Comparison of ENCODE assay signal across 8 cellular contexts in genomic region chr2:127810637-127811396, GRCh38. TPM values are rescaled to one million over a fixed set of nuclear protein-coding genes. Genes with fewer than 3 reads are reported as not detected.
DNase-seq lines count a peak whose midpoint lies in the region; ATAC-seq and TF ChIP-seq lines count a peak whose summit lies in the region.

TSS of gene WDR33 (minus strand) at chr2:127811171. CDS start at chr2:127770981, 40,190 bp downstream.

- no peaks in the 10 kb centered on the region for H3K9me3 ChIP-seq in NT2/D1 (ENCODE audit: insufficient read depth, low read length)

- in situ Hi-C loops in endometrial microvascular endothelial cells (cut with HindIII; ENCODE audit: inconsistent ontology term, low pct_unique_long_range_greater_than_20kb, low sequenced_read_pairs), result no loop called here

- TF ChIP-seq CTCF in Calu3 (IDR thresholded peaks at IDR 0.05; ENCODE audit: unreplicated experiment) (no peak), mesothelial cell of epicardium (IDR thresholded peaks at IDR 0.05; ENCODE audit: unreplicated experiment) (no peak)

- BruUV-seq in Calu3 (replicated peaks; lab: Mats Ljungman, UMichigan), result no TSS peak

- H3K27me3 Mint-ChIP-seq in Calu3 (ENCODE audit: unreplicated experiment) (no peaks in the 10 kb centered on the region), mesothelial cell of epicardium (ENCODE audit: low read depth) (no peaks in the 10 kb centered on the region)
- peaks cover 3% of the 10 kb centered on the region for H3K27me3 Mint-ChIP-seq in activated CD8-positive, alpha-beta memory T cell treated with anti-CD3 and anti-CD28 coated beads, Interleukin-2, amount 10 ng/mL, durations not matched to agents 7 days and 5 days

- peaks cover 38% of the 10 kb centered on the region for H3K36me3 Mint-ChIP-seq in Calu3 (ENCODE audit: insufficient read depth, unreplicated experiment)
- H3K36me3 Mint-ChIP-seq in activated CD8-positive, alpha-beta memory T cell treated with anti-CD3 and anti-CD28 coated beads, Interleukin-2, amount 10 ng/mL, durations not matched to agents 7 days and 5 days, result peaks cover 16% of the 10 kb centered on the region
- H3K36me3 Mint-ChIP-seq in mesothelial cell of epicardium, result peaks cover 4% of the 10 kb centered on the region

- peak; percentile 96 for ATAC-seq in GM21381 (IDR thresholded peaks at IDR 0.05; ENCODE audit: unreplicated experiment)
- peak; percentile 99 for ATAC-seq in activated CD8-positive, alpha-beta memory T cell treated with anti-CD3 and anti-CD28 coated beads, Interleukin-2, amount 10 ng/mL, durations not matched to agents 7 days and 5 days

- no peaks in the 10 kb centered on the region for H3K36me3 ChIP-seq in NT2/D1 (ENCODE audit: insufficient read depth, insufficient read length, low read length)

- intact Hi-C loops in Calu3 (cut with micrococcal nuclease; ENCODE audit: unreplicated experiment), result no loop called here

- no peaks in the 10 kb centered on the region for H3K9me3 Mint-ChIP-seq in Calu3 (ENCODE audit: low read depth, unreplicated experiment)
- no peaks in the 10 kb centered on the region for H3K9me3 Mint-ChIP-seq in activated CD8-positive, alpha-beta memory T cell treated with anti-CD3 and anti-CD28 coated beads, Interleukin-2, amount 10 ng/mL, durations not matched to agents 7 days and 5 days (ENCODE audit: low read depth)
- no peaks in the 10 kb centered on the region for H3K9me3 Mint-ChIP-seq in mesothelial cell of epicardium

- CTCF ChIA-PET in Calu3 (lab: Charles Lee), result interaction anchor here (0.5 to 1.0 kb wide), 2 partner anchors 36 to 220 kb away, joined by 4 read pairs; no protein-coding TSS in a partner anchor
- CTCF ChIA-PET in activated CD8-positive, alpha-beta memory T cell treated with anti-CD3 and anti-CD28 coated beads, Interleukin-2, amount 10 ng/mL, durations not matched to agents 7 days and 5 days (lab: Charles Lee), result interaction anchor here (0.9 to 1.4 kb wide), 2 partner anchors 19 to 34 kb away, joined by 4 to 5 read pairs; no protein-coding TSS in a partner anchor

- DNase-seq in Calu3 (peak; percentile 92), HUDEP-2 (lab: John Stamatoyannopoulos, UW; ENCODE audit: unreplicated experiment in 76 of 76) (peak in 75 of 76 experiments; percentile 22 to 93 (median 84)), NT2/D1 (ENCODE audit: low read depth, low spot score) (peak; percentile 94), mesothelial cell of epicardium (ENCODE audit: low spot score in 2 of 2, unreplicated experiment in 2 of 2) (peak; percentile 74 to 91)
- DNase-seq in activated CD8-positive, alpha-beta memory T cell treated with anti-CD3 and anti-CD28 coated beads, Interleukin-2, amount 10 ng/mL, durations not matched to agents 7 days and 5 days, result peak; percentile 97
- DNase-seq in stimulated activated CD8-positive, alpha-beta memory T cell treated with anti-CD3 and anti-CD28 coated beads, Interleukin-2, amount 100 ng/mL, for 1 hour (ENCODE audit: low read depth in 2 of 2), result peak; percentile 91

- H3K4me3 ChIP-seq in NT2/D1 (ENCODE audit: insufficient read length, low read depth), result peak within 1 kb of the TSS; percentile 93

- peaks cover 22% of the 10 kb centered on the region for H3K4me1 Mint-ChIP-seq in Calu3 (ENCODE audit: low read depth, unreplicated experiment)
- H3K4me1 Mint-ChIP-seq in activated CD8-positive, alpha-beta memory T cell treated with anti-CD3 and anti-CD28 coated beads, Interleukin-2, amount 10 ng/mL, durations not matched to agents 7 days and 5 days, result peaks cover 38% of the 10 kb centered on the region
- H3K4me1 Mint-ChIP-seq in mesothelial cell of epicardium, result peaks cover 34% of the 10 kb centered on the region

- H3K4me3 Mint-ChIP-seq in Calu3 (ENCODE audit: low read depth, unreplicated experiment) (peak within 1 kb of the TSS; percentile 99), mesothelial cell of epicardium (peak within 1 kb of the TSS; percentile 85)
- H3K4me3 Mint-ChIP-seq in activated CD8-positive, alpha-beta memory T cell treated with anti-CD3 and anti-CD28 coated beads, Interleukin-2, amount 10 ng/mL, durations not matched to agents 7 days and 5 days, result peak within 1 kb of the TSS; percentile 87

- H3K27me3 ChIP-seq in NT2/D1 (ENCODE audit: insufficient read depth, insufficient read length), result no peaks in the 10 kb centered on the region

- H3K27ac Mint-ChIP-seq in Calu3 (ENCODE audit: unreplicated experiment) (peak within 1 kb of the TSS; percentile 99), mesothelial cell of epicardium (peak within 1 kb of the TSS; percentile 99)
- peak within 1 kb of the TSS; percentile 97 for H3K27ac Mint-ChIP-seq in activated CD8-positive, alpha-beta memory T cell treated with anti-CD3 and anti-CD28 coated beads, Interleukin-2, amount 10 ng/mL, durations not matched to agents 7 days and 5 days

- H3K4me1 ChIP-seq in NT2/D1 (ENCODE audit: insufficient read depth, insufficient read length), result no peaks in the 10 kb centered on the region

- peak within 1 kb of the TSS; percentile 92 for H3K9ac ChIP-seq in NT2/D1 (ENCODE audit: insufficient read length, low read depth)

RNA-seq across cellular contexts. Expression of gene WDR33, which starts in this region (rescaled TPM):
- total RNA-seq in Calu3 (2022), result 61.1 and 64.7 TPM in 2 replicates
- total RNA-seq in activated CD8-positive, alpha-beta memory T cell treated with anti-CD3 and anti-CD28 coated beads, Interleukin-2, amount 10 ng/mL, durations not matched to agents 7 days and 5 days, result 10 to 100 TPM; 66.3 to 72.4 TPM
- total RNA-seq in endometrial microvascular endothelial cells (ENCODE audit: inconsistent ontology term), result 18.0 TPM
- 59.9 to 61.4 TPM (median 60.2 TPM) in 3 replicates for total RNA-seq in mesothelial cell of epicardium

Comparison
In these comparisons a context has a peak if more than half of its experiments do, and no peak if none do; other contexts are left out.
1. Peak in every context shown above with its lines: DNase-seq, ATAC-seq and H3K4me3 ChIP-seq.